In genomic region chr7:152959610-152960009, GRCh38 we compare ENCODE assay signal across 17 cellular contexts.
A peak's percentile ranks its signal among the peaks of the same experiment; 100 is the strongest.
DNase-seq lines count a peak whose midpoint lies in the region; ATAC-seq and TF ChIP-seq lines count a peak whose summit lies in the region.
"Had no signal": no experiment of that assay in that cellular context is flagged by ENCODE, and none has a peak within 500 bp of the region (broad histone marks: within the 10 kb centered on the region; RNA-seq: fewer than 3 reads in every experiment).

No MANE protein-coding gene starts in this region.

- DNase-seq in GM23338 (ENCODE audit: low spot score) (peak; percentile 65), NCI-H82 treated with DMSO at 0.1 percent for 48 hours (lab: John Stamatoyannopoulos, UW; ENCODE audit: unreplicated experiment) (peak; percentile 31), endodermal cell (peak; percentile 76), GF-D8 (lab: John Stamatoyannopoulos, UW) (no peak), NCI-H1417 (lab: John Stamatoyannopoulos, UW) (no peak)
- DNase-seq: COR-L47; IMR-90; NCI-H187 treated with DMSO at 0.1 percent for 48 hours; NCI-H510A; NK-92 treated with Interleukin-12 subunit alpha and Interleukin-12 subunit beta, amount 100 ng/mL, for 24 hours; RPMI8226; SIG-M5 had no signal

- H3K27me3 Mint-ChIP-seq in GM23338 (ENCODE audit: insufficient read depth, low read depth, poor library complexity) = peaks cover 3% of the 10 kb centered on the region
- H3K27me3 Mint-ChIP-seq in endodermal cell (ENCODE audit: insufficient read depth) = peaks cover 2% of the 10 kb centered on the region

- no peak overlapping the region for H3K4me2 ChIP-seq in GM23338

- H3K9me3 ChIP-seq in endodermal cell (ENCODE audit: control insufficient read depth, low read length) = peaks cover 9% of the 10 kb centered on the region

- H3K4me3 Mint-ChIP-seq in GM23338 (no peak overlapping the region), endodermal cell (no peak overlapping the region)
- H3K4me3 Mint-ChIP-seq: CD14-positive monocyte; T-helper 1 cell treated with Interleukin-12 subunit alpha and Interleukin-12 subunit beta and Interleukin-4 antibody, amounts not matched to agents 30 μg/mL and 1 μg/mL, for 36 hours had no signal

- H3K9ac ChIP-seq in endodermal cell (ENCODE audit: extremely low read depth, low read length, poor library complexity, severe bottlenecking) = no peak overlapping the region

- H3K79me2 ChIP-seq in GM23338 (replicated peaks; ENCODE audit: insufficient read depth) = no peaks in the 10 kb centered on the region

- no peak overlapping the region; the same call in 1 of the 2 replicates for H2AFZ ChIP-seq in GM23338

- H3K27me3 ChIP-seq in GM23338 (ENCODE audit: insufficient read depth) (no peaks in the 10 kb centered on the region), endodermal cell (ENCODE audit: control insufficient read depth, insufficient read depth, low read length, poor library complexity, severe bottlenecking) (no peaks in the 10 kb centered on the region)

- H3K4me1 Mint-ChIP-seq in GM23338 = peaks cover 10% of the 10 kb centered on the region; the same call in 2 of the 3 replicates
- H3K4me1 Mint-ChIP-seq in endodermal cell = no peaks in the 10 kb centered on the region
- H3K4me1 Mint-ChIP-seq: CD14-positive monocyte had no signal

- H3K27ac ChIP-seq in C4-2B (no peak overlapping the region), GM23338 (ENCODE audit: low read depth) (no peak overlapping the region), endodermal cell (ENCODE audit: low read depth, low read length) (no peak overlapping the region)

- H3K4me3 ChIP-seq in GM23338 (no peak overlapping the region), endodermal cell (ENCODE audit: low read length) (no peak overlapping the region)

- H4K20me1 ChIP-seq in GM23338 (replicated peaks; ENCODE audit: insufficient read depth) = no peaks in the 10 kb centered on the region

- H3K36me3 ChIP-seq in GM23338 (ENCODE audit: insufficient read depth) (no peaks in the 10 kb centered on the region; the same call in 1 of the 2 replicates), endodermal cell (ENCODE audit: control insufficient read depth, insufficient read depth, low read length) (no peaks in the 10 kb centered on the region)

- peak; percentile 95 for ATAC-seq in GM23338
- no peak for ATAC-seq in GM19467 (IDR thresholded peaks at IDR 0.05; ENCODE audit: unreplicated experiment)
- ATAC-seq in HG03039 (IDR thresholded peaks at IDR 0.05; ENCODE audit: unreplicated experiment) = no peak

- H3K9me3 Mint-ChIP-seq in GM23338 (peaks cover 3% of the 10 kb centered on the region; the same call in 1 of the 3 replicates), endodermal cell (peaks cover 3% of the 10 kb centered on the region)

- H3K4me1 ChIP-seq in GM23338 (ENCODE audit: insufficient read depth) (peaks cover 13% of the 10 kb centered on the region), endodermal cell (ENCODE audit: control insufficient read depth, insufficient read depth, low read length) (no peaks in the 10 kb centered on the region)

- H3K27ac Mint-ChIP-seq in GM23338 (no peak overlapping the region), endodermal cell (no peak overlapping the region)
- H3K27ac Mint-ChIP-seq: CD14-positive monocyte; T-helper 1 cell treated with Interleukin-12 subunit alpha and Interleukin-12 subunit beta and Interleukin-4 antibody, amounts not matched to agents 30 μg/mL and 1 μg/mL, for 36 hours had no signal

- WGBS in endodermal cell (ENCODE audit: insufficient coverage in 1 of 2, insufficient read length in 1 of 2), 2 experiments = 81 to 100% methylated on average over 1 to 5 of the region's 5 CpGs

- no peaks in the 10 kb centered on the region for H3F3A ChIP-seq in GM23338 (replicated peaks; ENCODE audit: low read depth)

- TF ChIP-seq CTCF in C4-2B (conservative IDR thresholded peaks at IDR 0.05) = peak; percentile 15; the same call in 1 of the 2 replicates
- TF ChIP-seq CTCF in GM23338 (conservative IDR thresholded peaks at IDR 0.05; ENCODE audit: low read depth in 2 of 2) = peak; percentile 53 to 79
- peak; percentile 69 for TF ChIP-seq CTCF in endodermal cell (conservative IDR thresholded peaks at IDR 0.05)

- H3K9me2 ChIP-seq in GM23338 (ENCODE audit: insufficient read depth) = no peaks in the 10 kb centered on the region

- H3K36me3 Mint-ChIP-seq in GM23338 (ENCODE audit: low read depth) (0 out of 3 replicates have a peak, but pooled peaks cover 2% of the 10 kb centered on the region), endodermal cell (ENCODE audit: low read depth) (no peaks in the 10 kb centered on the region)
- H3K36me3 Mint-ChIP-seq: CD14-positive monocyte had no signal

TF ChIP-seq in GM23338, 12 proteins besides CTCF, POLR2A, EP300 and RAD21 (continues in another document):
- TF ChIP-seq ZNF114 (CRISPR knock-in tag; IDR thresholded peaks at IDR 0.05) (no peak), EZH2 (IDR thresholded peaks at IDR 0.05; ENCODE audit: low read depth, unreplicated experiment) (no peak), NANOG (IDR thresholded peaks at IDR 0.05; ENCODE audit: borderline replicate concordance) (no peak), POLR2AphosphoS5 (IDR thresholded peaks at IDR 0.05; ENCODE audit: low read depth) (no peak), STAT1 (IDR thresholded peaks at IDR 0.05; ENCODE audit: unreplicated experiment) (no peak), ZNF462 (CRISPR knock-in tag; IDR thresholded peaks at IDR 0.05) (no peak)
- TF ChIP-seq, protein P1, sequence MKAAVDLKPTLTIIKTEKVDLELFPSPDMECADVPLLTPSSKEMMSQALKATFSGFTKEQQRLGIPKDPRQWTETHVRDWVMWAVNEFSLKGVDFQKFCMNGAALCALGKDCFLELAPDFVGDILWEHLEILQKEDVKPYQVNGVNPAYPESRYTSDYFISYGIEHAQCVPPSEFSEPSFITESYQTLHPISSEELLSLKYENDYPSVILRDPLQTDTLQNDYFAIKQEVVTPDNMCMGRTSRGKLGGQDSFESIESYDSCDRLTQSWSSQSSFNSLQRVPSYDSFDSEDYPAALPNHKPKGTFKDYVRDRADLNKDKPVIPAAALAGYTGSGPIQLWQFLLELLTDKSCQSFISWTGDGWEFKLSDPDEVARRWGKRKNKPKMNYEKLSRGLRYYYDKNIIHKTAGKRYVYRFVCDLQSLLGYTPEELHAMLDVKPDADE (IDR thresholded peaks at IDR 0.05) = no peak

Comparison
In these comparisons a context has a peak if more than half of its experiments do, and no peak if none do; other contexts are left out.
1. CTCF ChIP-seq: peak in every context shown above with its lines; median percentile 69 in endodermal cell; 66 in GM23338; 15 in C4-2B.
2. DNase-seq: peak in GM23338 (single experiment), NCI-H82 treated with DMSO at 0.1 percent for 48 hours (single experiment) and endodermal cell (single experiment); none in GF-D8 (single experiment) and NCI-H1417 (0 of 3).